29 cellular contexts compared by ENCODE assay signal in genomic region chr1:87141556-87141955, GRCh38.
DNase-seq lines count a peak whose midpoint lies in the region; ATAC-seq, FAIRE-seq and TF ChIP-seq lines count a peak whose summit lies in the region.
"Had no signal": no experiment of that assay in that cellular context is flagged by ENCODE, and none has a peak within 500 bp of the region (broad histone marks: within the 10 kb centered on the region; RNA-seq: fewer than 3 reads in every experiment).

No MANE protein-coding gene starts in this region.

- H3K36me3 Mint-ChIP-seq in stimulated activated naive B cell treated with anti-CD40 and anti-IgM and Interleukin-4, amounts not matched to agents 10 μg/mL and 1 μg/mL and 100 μg/mL, for 72 hours = no peaks in the 10 kb centered on the region
- H3K36me3 Mint-ChIP-seq: activated CD8-positive, alpha-beta memory T cell treated with anti-CD3 and anti-CD28 coated beads, Interleukin-2, amount 10 ng/mL, durations not matched to agents 7 days and 5 days; brain; CD4-positive, alpha-beta memory T cell; naive B cell; stimulated activated memory B cell treated with anti-CD40 and anti-IgM and Interleukin-4, amounts not matched to agents 10 μg/mL and 1 μg/mL and 100 μg/mL, for 72 hours; T-cell had no signal

- intact Hi-C loops in mammary epithelial cell (cut with micrococcal nuclease) = no loop called here
- intact Hi-C loops in breast epithelium (cut with DNase I; ENCODE audit: low total_unique reads) = no loop called here

- no peak for TF ChIP-seq POLR2A in breast epithelium (IDR thresholded peaks at IDR 0.05)

- no peaks in the 10 kb centered on the region for H3F3A ChIP-seq in GM23248 (ENCODE audit: insufficient read depth)

- dilution Hi-C loops in mammary epithelial cell (cut with HindIII; ENCODE audit: low sequenced_read_pairs) (no loop called here), keratinocyte (cut with MboI; ENCODE audit: extremely low pct_ligation_motif_present, low sequenced_read_pairs) (no loop called here)

- FAIRE-seq in keratinocyte (lab: Jason Lieb, UNC) = no peak
- FAIRE-seq: A549 had no signal

- no peak for ATAC-seq in stimulated activated naive B cell treated with anti-CD40 and anti-IgM and Interleukin-4, amounts not matched to agents 10 μg/mL and 1 μg/mL and 100 μg/mL, for 72 hours (replicated peaks)
- ATAC-seq: A549; activated CD8-positive, alpha-beta memory T cell treated with anti-CD3 and anti-CD28 coated beads, Interleukin-2, amount 10 ng/mL, durations not matched to agents 7 days and 5 days; activated T-cell treated with anti-CD3 and anti-CD28 coated beads, Interleukin-2, amount 50 U/mL, for 72 hours; left lobe of liver; psoas muscle; stimulated activated memory B cell treated with anti-CD40 and anti-IgM and Interleukin-4, amounts not matched to agents 10 μg/mL and 1 μg/mL and 100 μg/mL, for 72 hours; T-cell had no signal

- H2AFZ ChIP-seq in mammary epithelial cell (ENCODE audit: low read depth, low read length) = peak overlapping the region; percentile 34
- no peak overlapping the region for H2AFZ ChIP-seq in keratinocyte (ENCODE audit: control insufficient read depth, low read length)
- H2AFZ ChIP-seq in GM23248 = no peak overlapping the region

- H3K36me3 ChIP-seq in mammary epithelial cell (ENCODE audit: insufficient read depth, low read length) = no peaks in the 10 kb centered on the region
- no peaks in the 10 kb centered on the region for H3K36me3 ChIP-seq in breast epithelium
- H3K36me3 ChIP-seq in keratinocyte (ENCODE audit: control insufficient read depth in 2 of 2, extremely low read depth in 1 of 2, insufficient read depth in 2 of 2, low read length in 2 of 2) = no peaks in the 10 kb centered on the region
- no peaks in the 10 kb centered on the region for H3K36me3 ChIP-seq in GM23248 (ENCODE audit: low read depth)
- H3K36me3 ChIP-seq: sigmoid colon, SJSA1, uterus had no signal

- no peaks in the 10 kb centered on the region for H3K9me2 ChIP-seq in GM23248 (ENCODE audit: insufficient read depth)

- H3K9ac ChIP-seq in mammary epithelial cell (ENCODE audit: insufficient read depth, low read length) (no peak overlapping the region), keratinocyte (ENCODE audit: control insufficient read depth, extremely low read depth, insufficient read depth, low read length) (no peak overlapping the region), GM23248 (no peak overlapping the region)

- H3K4me2 ChIP-seq in mammary epithelial cell (ENCODE audit: insufficient read depth, low read depth, low read length) (no peak overlapping the region), keratinocyte (ENCODE audit: control insufficient read depth, extremely low read depth, insufficient read depth, low read depth, low read length) (no peak overlapping the region), GM23248 (ENCODE audit: unreplicated experiment) (no peak overlapping the region)
- H3K4me2 ChIP-seq: A549 had no signal

- H3K27ac Mint-ChIP-seq in stimulated activated naive B cell treated with anti-CD40 and anti-IgM and Interleukin-4, amounts not matched to agents 10 μg/mL and 1 μg/mL and 100 μg/mL, for 72 hours = no peak overlapping the region
- H3K27ac Mint-ChIP-seq: activated CD8-positive, alpha-beta memory T cell treated with anti-CD3 and anti-CD28 coated beads, Interleukin-2, amount 10 ng/mL, durations not matched to agents 7 days and 5 days; activated naive CD4-positive, alpha-beta T cell treated with anti-CD3 and anti-CD28 coated beads for 36 hours; activated T-cell treated with anti-CD3 and anti-CD28 coated beads, Interleukin-2, amount 50 U/mL, for 72 hours; brain; CD4-positive, alpha-beta memory T cell; stimulated activated memory B cell treated with anti-CD40 and anti-IgM and Interleukin-4, amounts not matched to agents 10 μg/mL and 1 μg/mL and 100 μg/mL, for 72 hours; T-cell had no signal

- H3K4me1 Mint-ChIP-seq in stimulated activated naive B cell treated with anti-CD40 and anti-IgM and Interleukin-4, amounts not matched to agents 10 μg/mL and 1 μg/mL and 100 μg/mL, for 72 hours = no peaks in the 10 kb centered on the region
- H3K4me1 Mint-ChIP-seq: activated CD8-positive, alpha-beta memory T cell treated with anti-CD3 and anti-CD28 coated beads, Interleukin-2, amount 10 ng/mL, durations not matched to agents 7 days and 5 days; CD4-positive, alpha-beta memory T cell; naive B cell; stimulated activated memory B cell treated with anti-CD40 and anti-IgM and Interleukin-4, amounts not matched to agents 10 μg/mL and 1 μg/mL and 100 μg/mL, for 72 hours; T-cell had no signal

- peaks cover 0 to 3% of the 10 kb centered on the region in 2 donors for H3K9me3 Mint-ChIP-seq in stimulated activated naive B cell treated with anti-CD40 and anti-IgM and Interleukin-4, amounts not matched to agents 10 μg/mL and 1 μg/mL and 100 μg/mL, for 72 hours
- H3K9me3 Mint-ChIP-seq: activated naive CD4-positive, alpha-beta T cell treated with anti-CD3 and anti-CD28 coated beads for 36 hours; activated T-cell treated with anti-CD3 and anti-CD28 coated beads, Interleukin-2, amount 50 U/mL, for 72 hours; CD4-positive, alpha-beta memory T cell; stimulated activated memory B cell treated with anti-CD40 and anti-IgM and Interleukin-4, amounts not matched to agents 10 μg/mL and 1 μg/mL and 100 μg/mL, for 72 hours; T-cell had no signal

- H4K20me1 ChIP-seq in mammary epithelial cell (ENCODE audit: insufficient read depth, low read length) (no peaks in the 10 kb centered on the region), keratinocyte (ENCODE audit: control insufficient read depth, extremely low read depth, insufficient read depth, low read length) (no peaks in the 10 kb centered on the region), GM23248 (ENCODE audit: insufficient read depth) (no peaks in the 10 kb centered on the region)

- H3K27ac ChIP-seq in mammary epithelial cell (ENCODE audit: insufficient read depth, low read depth, low read length) = peak overlapping the region; percentile 71
- no peak overlapping the region for H3K27ac ChIP-seq in breast epithelium
- peak overlapping the region; percentile 25 for H3K27ac ChIP-seq in keratinocyte (ENCODE audit: control insufficient read depth, insufficient read depth, low read length)
- no peak overlapping the region for H3K27ac ChIP-seq in GM23248
- H3K27ac ChIP-seq: A549, dorsolateral prefrontal cortex, psoas muscle, sigmoid colon, uterus had no signal

- H3K27me3 ChIP-seq in mammary epithelial cell (ENCODE audit: insufficient read depth, low read length) = no peaks in the 10 kb centered on the region
- H3K27me3 ChIP-seq in breast epithelium = no peaks in the 10 kb centered on the region
- no peaks in the 10 kb centered on the region for H3K27me3 ChIP-seq in keratinocyte (ENCODE audit: control insufficient read depth, extremely low read depth, insufficient read depth, low read length)
- H3K27me3 ChIP-seq in GM23248 (replicated peaks; ENCODE audit: insufficient read depth) = no peaks in the 10 kb centered on the region
- H3K27me3 ChIP-seq: dorsolateral prefrontal cortex, sigmoid colon, SJSA1, uterus had no signal

- no TSS peak for BruUV-seq in mammary epithelial cell (replicated peaks; lab: Mats Ljungman, UMichigan)

- H3K9me3 ChIP-seq in mammary epithelial cell (replicated peaks; ENCODE audit: insufficient read depth, low read length) = no peaks in the 10 kb centered on the region
- H3K9me3 ChIP-seq in breast epithelium = no peaks in the 10 kb centered on the region
- no peaks in the 10 kb centered on the region for H3K9me3 ChIP-seq in keratinocyte (ENCODE audit: control insufficient read depth, low read depth, low read length)
- H3K9me3 ChIP-seq in GM23248 (ENCODE audit: low read depth) = no peaks in the 10 kb centered on the region
- H3K9me3 ChIP-seq: A549, psoas muscle, sigmoid colon, SJSA1, uterus had no signal

- WGBS in mammary epithelial cell (ENCODE audit: low coverage, missing lambda C conversion rate) = 98% methylated on average over 8 of the region's 8 CpGs
- WGBS in GM23248 (ENCODE audit: low coverage in 1 of 2, low lambda C conversion rate in 2 of 2, missing lambda C conversion rate in 2 of 2), 2 experiments = 89 to 91% methylated on average over 8 of the region's 8 CpGs

- H3K4me1 ChIP-seq in mammary epithelial cell (ENCODE audit: insufficient read depth, low read length) (peaks cover 20% of the 10 kb centered on the region), breast epithelium (no peaks in the 10 kb centered on the region), keratinocyte (ENCODE audit: control insufficient read depth, extremely low read depth, insufficient read depth, low read length) (peaks cover 15% of the 10 kb centered on the region), GM23248 (ENCODE audit: insufficient read depth) (peaks cover 11% of the 10 kb centered on the region)
- H3K4me1 ChIP-seq: A549, psoas muscle, sigmoid colon, uterus had no signal

- no peak overlapping the region for H3K4me3 ChIP-seq in mammary epithelial cell (replicated peaks in 1 of 3; ENCODE audit: insufficient read depth in 1 of 3, low read depth in 2 of 3, low read length in 3 of 3)
- no peak overlapping the region for H3K4me3 ChIP-seq in breast epithelium
- no peak overlapping the region for H3K4me3 ChIP-seq in keratinocyte (ENCODE audit: control insufficient read depth in 2 of 3, extremely low read depth in 1 of 3, insufficient read depth in 2 of 3, low read depth in 1 of 3, low read length in 3 of 3)
- no peak overlapping the region for H3K4me3 ChIP-seq in GM23248
- H3K4me3 ChIP-seq: A549, dorsolateral prefrontal cortex, psoas muscle, sigmoid colon, SJSA1, uterus had no signal

- CTCF ChIA-PET in mammary epithelial cell (lab: Charles Lee; ENCODE audit: low non-redundant PET) = no interaction called here

- H3K4me3 Mint-ChIP-seq in stimulated activated naive B cell treated with anti-CD40 and anti-IgM and Interleukin-4, amounts not matched to agents 10 μg/mL and 1 μg/mL and 100 μg/mL, for 72 hours = no peak overlapping the region
- H3K4me3 Mint-ChIP-seq: activated CD8-positive, alpha-beta memory T cell treated with anti-CD3 and anti-CD28 coated beads, Interleukin-2, amount 10 ng/mL, durations not matched to agents 7 days and 5 days; activated naive CD4-positive, alpha-beta T cell treated with anti-CD3 and anti-CD28 coated beads for 36 hours; activated T-cell treated with anti-CD3 and anti-CD28 coated beads, Interleukin-2, amount 50 U/mL, for 72 hours; brain; CD4-positive, alpha-beta memory T cell; naive B cell; stimulated activated memory B cell treated with anti-CD40 and anti-IgM and Interleukin-4, amounts not matched to agents 10 μg/mL and 1 μg/mL and 100 μg/mL, for 72 hours; T-cell had no signal

- TF ChIP-seq CTCF in mammary epithelial cell (conservative IDR thresholded peaks at IDR 0.05 in 1 of 2, IDR thresholded peaks at IDR 0.05 in 1 of 2; ENCODE audit: extremely low read depth in 1 of 2, insufficient read depth in 1 of 2, low read depth in 1 of 2, low read length in 2 of 2) (no peak), breast epithelium (IDR thresholded peaks at IDR 0.05) (no peak), keratinocyte (optimal IDR thresholded peaks at IDR 0.05 in 1 of 3, IDR thresholded peaks at IDR 0.05 in 1 of 3, conservative IDR thresholded peaks at IDR 0.05 in 1 of 3; ENCODE audit: extremely low read depth in 1 of 3, insufficient read depth in 2 of 3, low read length in 3 of 3) (no peak)

- DNase-seq in mammary epithelial cell (no peak), breast epithelium (ENCODE audit: low spot score in 2 of 2) (no peak), NCI-H345 treated with DMSO at 0.1 percent for 48 hours (lab: John Stamatoyannopoulos, UW; ENCODE audit: unreplicated experiment) (peak; percentile 78), keratinocyte (ENCODE audit: low read depth, low spot score) (no peak), GM23248 (no peak), midbrain (lab: John Stamatoyannopoulos, UW) (no peak)
- DNase-seq in stimulated activated naive B cell treated with anti-CD40 and anti-IgM and Interleukin-4, amounts not matched to agents 10 μg/mL and 1 μg/mL and 100 μg/mL, for 72 hours = no peak
- DNase-seq in activated effector memory CD4-positive, alpha-beta T cell treated with Interleukin-2 at 50 U/mL for 16 hours = no peak
- DNase-seq: activated CD4-positive, CD25-positive, alpha-beta regulatory T cell; activated CD8-positive, alpha-beta memory T cell treated with anti-CD3 and anti-CD28 coated beads, Interleukin-2, amount 10 ng/mL, durations not matched to agents 7 days and 5 days; activated naive CD4-positive, alpha-beta T cell treated with anti-CD3 and anti-CD28 coated beads for 36 hours; activated T-cell treated with anti-CD3 and anti-CD28 coated beads, Interleukin-2, amount 50 U/mL, for 72 hours; CD4-positive, alpha-beta memory T cell; dorsolateral prefrontal cortex; Karpas-422; naive B cell; NCI-H1930; NCI-H524 treated with DMSO at 0.1 percent for 48 hours; occipital lobe; psoas muscle; sigmoid colon; stimulated activated CD4-positive, alpha-beta T cell treated with anti-CD3 and anti-CD28 coated beads, Interleukin-4, amount 100 ng/mL, for 4 hours; T-cell; uterus had no signal

- H3K27me3 Mint-ChIP-seq in stimulated activated naive B cell treated with anti-CD40 and anti-IgM and Interleukin-4, amounts not matched to agents 10 μg/mL and 1 μg/mL and 100 μg/mL, for 72 hours = peaks cover 15 to 21% of the 10 kb centered on the region in 2 donors
- H3K27me3 Mint-ChIP-seq: stimulated activated memory B cell treated with anti-CD40 and anti-IgM and Interleukin-4, amounts not matched to agents 10 μg/mL and 1 μg/mL and 100 μg/mL, for 72 hours had no signal

- in situ Hi-C loops in mammary epithelial cell (cut with MboI; ENCODE audit: low sequenced_read_pairs in 2 of 2) = loop anchor here in 1 of 2 donors (25.0 kb wide), 2 partner anchors 146 to 821 kb away; no protein-coding TSS in a partner anchor
- in situ Hi-C loops in GM23248 (cut with MboI) = loop anchor here (25.0 kb wide), 2 partner anchors 146 to 796 kb away; no protein-coding TSS in a partner anchor

- H3K79me2 ChIP-seq in mammary epithelial cell (ENCODE audit: insufficient read depth, low read length) = no peaks in the 10 kb centered on the region
- no peaks in the 10 kb centered on the region for H3K79me2 ChIP-seq in keratinocyte (ENCODE audit: control insufficient read depth, insufficient read depth, low read length)
- no peaks in the 10 kb centered on the region for H3K79me2 ChIP-seq in GM23248 (ENCODE audit: insufficient read depth)

- no peaks in the 10 kb centered on the region for H3K9me1 ChIP-seq in keratinocyte (ENCODE audit: control insufficient read depth, extremely low read depth, insufficient read depth, low read length)

Comparison
In these comparisons a context has a peak if more than half of its experiments do, and no peak if none do; other contexts are left out.
1. H3K27ac ChIP-seq: peak in mammary epithelial cell (single experiment) and keratinocyte (single experiment); none in breast epithelium (0 of 2) and GM23248 (single experiment).